In the genomic region with DNA sequence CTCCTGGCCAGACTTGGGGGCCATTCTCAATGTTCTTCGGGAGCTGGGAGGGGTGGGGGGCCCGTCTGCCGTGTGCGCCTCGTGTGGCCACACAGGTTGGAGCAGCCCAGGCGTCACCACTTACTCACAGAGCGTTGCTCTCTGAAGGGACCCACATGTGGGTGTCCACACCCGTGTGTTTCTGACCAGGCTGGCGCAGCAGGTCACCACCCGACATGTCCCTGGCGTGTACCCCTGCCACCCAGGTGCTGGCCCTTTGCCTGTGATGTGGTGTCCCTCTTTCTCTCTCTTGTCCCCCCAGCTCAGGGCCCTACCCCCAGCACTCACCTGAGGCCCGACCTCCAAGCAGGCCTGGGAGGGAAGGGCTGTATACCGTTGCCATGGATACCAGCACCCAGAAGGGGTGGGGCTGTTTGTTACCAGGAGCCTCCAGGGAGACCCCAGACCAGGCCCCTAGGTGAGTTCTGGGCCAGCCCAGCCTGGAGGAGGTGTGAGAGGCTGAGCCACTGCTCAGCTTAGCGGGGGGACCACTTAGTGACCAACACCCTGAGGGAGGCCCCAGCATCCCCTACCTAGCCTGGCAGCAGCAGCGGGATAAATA, we compare ENCODE assay signal across 15 cellular contexts. TPM values are rescaled to one million over a fixed set of nuclear protein-coding genes. Genes with fewer than 3 reads are reported as not detected.
DNase-seq lines count a peak whose midpoint lies in the region; ATAC-seq and TF ChIP-seq lines count a peak whose summit lies in the region.
"Had no signal": no experiment of that assay in that cellular context is flagged by ENCODE, and none has a peak within 500 bp of the region (broad histone marks: within the 10 kb centered on the region; RNA-seq: fewer than 3 reads in every experiment).

No MANE protein-coding gene starts in this region.

- peak overlapping the region; percentile 42 for H2BK12ac ChIP-seq in trophoblast cell (ENCODE audit: low read length)

- no peaks in the 10 kb centered on the region for H3K36me3 ChIP-seq in body of pancreas (replicated peaks in 1 of 2; ENCODE audit: insufficient read depth in 1 of 2, low read depth in 2 of 2)
- H3K36me3 ChIP-seq in trophoblast cell (ENCODE audit: control insufficient read depth in 1 of 2, insufficient read depth in 2 of 2, low read length in 2 of 2) = peaks cover 11 to 22% of the 10 kb centered on the region in 2 experiments
- H3K36me3 ChIP-seq: ascending aorta had no signal

- peak; percentile 30 for DNase-seq in NCI-H748 (lab: John Stamatoyannopoulos, UW; ENCODE audit: unreplicated experiment)
- no peak for DNase-seq in NCI-H748 treated with DMSO at 0.1 percent for 48 hours (lab: John Stamatoyannopoulos, UW)
- no peak for DNase-seq in HFFc6
- no peak for DNase-seq in body of pancreas
- DNase-seq in trophoblast cell = no peak
- no peak for DNase-seq in D341Med (ENCODE audit: low spot score)
- DNase-seq in NCI-H2029 (lab: John Stamatoyannopoulos, UW) = no peak
- DNase-seq: activated CD4-positive, alpha-beta memory T cell treated with anti-CD3 and anti-CD28 coated beads for 36 hours; activated effector memory CD4-positive, alpha-beta T cell treated with Interleukin-2 at 50 U/mL for 16 hours; midbrain; NCI-H2081 treated with DMSO at 0.1 percent for 48 hours; SHP77 had no signal

- no peak for ATAC-seq in body of pancreas
- ATAC-seq in GM19035 (IDR thresholded peaks at IDR 0.05; ENCODE audit: unreplicated experiment) = no peak

- H3K79me2 ChIP-seq in trophoblast cell (ENCODE audit: control insufficient read depth, insufficient read depth, low read length, poor library complexity) = peaks cover 20% of the 10 kb centered on the region

- intact Hi-C loops in body of pancreas (cut with DNase I) = loop anchor here (10.0 kb wide), 1 partner anchor 166 kb away; no protein-coding TSS in a partner anchor

- H3K4me3 ChIP-seq in body of pancreas = no peak overlapping the region
- no peak overlapping the region for H3K4me3 ChIP-seq in trophoblast cell (ENCODE audit: low read depth, low read length)
- H3K4me3 ChIP-seq: coronary artery had no signal

- no peaks in the 10 kb centered on the region for H3K36me3 Mint-ChIP-seq in HFFc6 (ENCODE audit: low read depth)

- H2BK5ac ChIP-seq in trophoblast cell (ENCODE audit: low read depth, low read length, poor library complexity) = no peak overlapping the region

- H3K9me3 ChIP-seq in body of pancreas (no peaks in the 10 kb centered on the region), trophoblast cell (ENCODE audit: insufficient read depth, low read depth, low read length) (peaks cover 6% of the 10 kb centered on the region)
- H3K9me3 ChIP-seq: ascending aorta had no signal

- no peak overlapping the region for H3K18ac ChIP-seq in trophoblast cell (ENCODE audit: low read length)

- peaks cover 10% of the 10 kb centered on the region for H3K27me3 Mint-ChIP-seq in HFFc6 (ENCODE audit: insufficient read depth)

- H3K27ac Mint-ChIP-seq in HFFc6 = no peak overlapping the region

- H3K9me3 Mint-ChIP-seq in HFFc6 = no peaks in the 10 kb centered on the region
- H3K9me3 Mint-ChIP-seq: activated CD4-positive, alpha-beta memory T cell treated with anti-CD3 and anti-CD28 coated beads for 36 hours had no signal

- 76 to 82% methylated on average over 6 to 14 of the region's 15 CpGs for WGBS in body of pancreas, 2 donors
- WGBS in trophoblast cell (ENCODE audit: extremely low coverage, insufficient coverage, insufficient read length) = no CpG with 5 or more reads among the region's 15 CpGs

- H3K4ac ChIP-seq in trophoblast cell (ENCODE audit: low read depth, low read length) = peak overlapping the region; percentile 9

- H2AFZ ChIP-seq in trophoblast cell (ENCODE audit: insufficient read depth, low read length, poor library complexity) = no peak overlapping the region

- no peak overlapping the region for H3K23ac ChIP-seq in trophoblast cell (ENCODE audit: low read length)

- H3K4me2 ChIP-seq in trophoblast cell (ENCODE audit: low read length) = no peak overlapping the region

- H2BK120ac ChIP-seq in trophoblast cell (ENCODE audit: insufficient read depth, low read length, poor library complexity) = peak overlapping the region; percentile 9

- H3K79me1 ChIP-seq in trophoblast cell (ENCODE audit: low read length) = peaks cover 32% of the 10 kb centered on the region

- no peak overlapping the region for H3K14ac ChIP-seq in trophoblast cell (ENCODE audit: low read length)

- H3K4me3 Mint-ChIP-seq in HFFc6 = no peak overlapping the region

- H4K8ac ChIP-seq in trophoblast cell (ENCODE audit: low read depth, low read length) = peak overlapping the region; percentile 63

- H3K4me1 Mint-ChIP-seq in HFFc6 (ENCODE audit: low read depth) = no peaks in the 10 kb centered on the region

- TF ChIP-seq CTCF in HFFc6 (IDR thresholded peaks at IDR 0.05) (peak; percentile 24; the same call in 1 of the 2 replicates), body of pancreas (IDR thresholded peaks at IDR 0.05) (no peak)

- H3K9ac ChIP-seq in trophoblast cell (ENCODE audit: low read length) = no peak overlapping the region

- H2AK5ac ChIP-seq in trophoblast cell (ENCODE audit: low read length) = peak overlapping the region; percentile 84

- peak overlapping the region; percentile 51 for H4K12ac ChIP-seq in trophoblast cell (ENCODE audit: low read depth, low read length)

- H3K27me3 ChIP-seq in body of pancreas (no peaks in the 10 kb centered on the region), trophoblast cell (ENCODE audit: insufficient read depth, low read length) (peaks cover 17% of the 10 kb centered on the region)

- no peak for TF ChIP-seq POLR2A in body of pancreas (IDR thresholded peaks at IDR 0.05)

- H3K4me1 ChIP-seq in body of pancreas (peaks cover 62% of the 10 kb centered on the region), trophoblast cell (ENCODE audit: control insufficient read depth in 1 of 2, insufficient read depth in 2 of 2, low read length in 2 of 2) (peaks cover 37 to 41% of the 10 kb centered on the region in 2 experiments)

- H3K27ac ChIP-seq in body of pancreas (peak overlapping the region; percentile 90 to 99 (median 96)), trophoblast cell (ENCODE audit: low read depth, low read length) (no peak overlapping the region)
- H3K27ac ChIP-seq: ascending aorta, coronary artery had no signal

- peak overlapping the region; percentile 81 for H4K91ac ChIP-seq in trophoblast cell (ENCODE audit: low read depth, low read length)

RNA-seq across cellular contexts. Expression of a gene that starts 1.4 kb away (rescaled TPM):
- 1 to 10 TPM in 3 of 6 experiments, under 1 TPM in 3; 0.37 to 2.3 (median 0.97) TPM for total RNA-seq in HFFc6 (2021; fragmentation: NEBNext Ultra II Directional; extraction: Animal tissue kit (Norgen Biotek cat#: 25700))
- total RNA-seq in body of pancreas = 10 to 100 TPM in 1 of 2 donors, 1 to 10 TPM in 1; 6.0 to 12.9 TPM
- 2.2 and 2.6 TPM in 2 replicates for polyA plus RNA-seq in trophoblast cell (2013)

RNA-seq across cellular contexts. Expression of a gene that starts 1.6 kb away (rescaled TPM):
- 10 to 100 TPM; 10.1 to 18.8 (median 12.7) TPM for total RNA-seq in HFFc6 (2021; fragmentation: NEBNext Ultra II Directional; extraction: Animal tissue kit (Norgen Biotek cat#: 25700))
- 100 to 1,000 TPM in 1 of 2 donors, 10 to 100 TPM in 1; 49.5 to 134 TPM for total RNA-seq in body of pancreas
- polyA plus RNA-seq in trophoblast cell (2013) = 41.3 and 45.5 TPM in 2 replicates

RNA-seq across cellular contexts. Expression of a gene that starts 17.1 kb away (rescaled TPM):
- total RNA-seq in HFFc6 (2021; fragmentation: NEBNext Ultra II Directional; extraction: Animal tissue kit (Norgen Biotek cat#: 25700)) = 10 to 100 TPM; 23.8 to 27.5 (median 24.8) TPM
- 10 to 100 TPM; 18.2 to 34.3 TPM for total RNA-seq in body of pancreas
- polyA plus RNA-seq in trophoblast cell (2013) = 23.6 and 23.8 TPM in 2 replicates

RNA-seq across cellular contexts. Expression of a gene that starts 21.8 kb away (rescaled TPM):
- total RNA-seq in HFFc6 (2021; fragmentation: NEBNext Ultra II Directional; extraction: Animal tissue kit (Norgen Biotek cat#: 25700)) = under 1 TPM; 0.23 to 0.83 (median 0.55) TPM
- 1 to 10 TPM; 1.6 to 2.3 TPM for total RNA-seq in body of pancreas
- 0.22 and 0.40 TPM in 2 replicates for polyA plus RNA-seq in trophoblast cell (2013)
- total RNA-seq: ascending aorta had no signal

RNA-seq across cellular contexts. Expression of a gene that starts 23.7 kb away (rescaled TPM):
- total RNA-seq in HFFc6 (2021; fragmentation: NEBNext Ultra II Directional; extraction: Animal tissue kit (Norgen Biotek cat#: 25700)) = 100 to 1,000 TPM; 102 to 125 (median 107) TPM
- 10 to 100 TPM; 13.0 to 15.8 TPM for total RNA-seq in body of pancreas
- 39.2 and 40.8 TPM in 2 replicates for polyA plus RNA-seq in trophoblast cell (2013)
